ENCODE assay signal across 2 cellular contexts in the genomic region with DNA sequence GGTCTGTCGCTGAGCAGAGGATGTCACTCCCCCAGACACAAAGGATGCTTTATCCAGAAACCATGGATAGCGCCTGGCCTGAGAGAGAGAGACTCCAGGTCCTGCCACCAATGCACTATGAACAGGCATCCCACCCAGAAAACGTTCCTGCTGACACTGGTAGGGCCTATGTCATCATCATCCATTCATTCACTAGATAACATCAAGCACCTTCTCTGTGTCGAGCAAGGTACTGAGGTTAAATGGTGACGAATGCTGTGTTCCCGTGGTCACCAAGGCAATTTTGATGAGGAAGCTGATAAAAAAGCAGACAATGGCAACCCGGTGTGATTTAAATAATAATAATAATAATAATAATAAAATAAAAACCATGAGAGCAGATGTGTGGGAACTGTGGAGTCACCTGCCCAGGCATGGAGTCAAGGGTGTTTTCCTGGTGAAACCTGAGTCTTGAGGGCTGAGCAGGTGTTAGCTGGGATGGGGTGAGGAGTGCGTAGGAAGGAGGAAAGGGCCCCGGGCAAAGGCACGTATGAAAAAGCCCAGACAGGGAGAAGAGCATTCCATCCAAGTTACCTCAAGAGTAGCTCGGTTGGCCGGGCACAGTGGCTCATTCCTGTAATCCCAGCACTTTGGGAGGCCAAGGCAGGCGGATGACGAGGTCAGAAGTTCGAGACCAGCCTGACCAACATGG.
TF ChIP-seq lines count a peak whose summit lies in the region.

No MANE protein-coding gene starts in this region.

TF ChIP-seq in SK-N-SH, 30 proteins besides CTCF, POLR2A, EP300 and RAD21:
- peak; percentile 54; the same call in 1 of the 2 replicates for TF ChIP-seq REST (IDR thresholded peaks at IDR 0.05; ENCODE audit: low read depth, low read length)
- no peak for TF ChIP-seq RFX5 (IDR thresholded peaks at IDR 0.05; ENCODE audit: low read length)
- TF ChIP-seq USF1 (IDR thresholded peaks at IDR 0.05; ENCODE audit: borderline replicate concordance, low read depth) = no peak
- TF ChIP-seq FOXJ3 (CRISPR knock-in tag; IDR thresholded peaks at IDR 0.05) = no peak

TF ChIP-seq in SK-N-SH treated with all-trans-retinoic acid at 6 μM for 48 hours, 23 proteins besides CTCF, POLR2A, EP300 and RAD21 (continued from another document):
- TF ChIP-seq, protein P1, sequence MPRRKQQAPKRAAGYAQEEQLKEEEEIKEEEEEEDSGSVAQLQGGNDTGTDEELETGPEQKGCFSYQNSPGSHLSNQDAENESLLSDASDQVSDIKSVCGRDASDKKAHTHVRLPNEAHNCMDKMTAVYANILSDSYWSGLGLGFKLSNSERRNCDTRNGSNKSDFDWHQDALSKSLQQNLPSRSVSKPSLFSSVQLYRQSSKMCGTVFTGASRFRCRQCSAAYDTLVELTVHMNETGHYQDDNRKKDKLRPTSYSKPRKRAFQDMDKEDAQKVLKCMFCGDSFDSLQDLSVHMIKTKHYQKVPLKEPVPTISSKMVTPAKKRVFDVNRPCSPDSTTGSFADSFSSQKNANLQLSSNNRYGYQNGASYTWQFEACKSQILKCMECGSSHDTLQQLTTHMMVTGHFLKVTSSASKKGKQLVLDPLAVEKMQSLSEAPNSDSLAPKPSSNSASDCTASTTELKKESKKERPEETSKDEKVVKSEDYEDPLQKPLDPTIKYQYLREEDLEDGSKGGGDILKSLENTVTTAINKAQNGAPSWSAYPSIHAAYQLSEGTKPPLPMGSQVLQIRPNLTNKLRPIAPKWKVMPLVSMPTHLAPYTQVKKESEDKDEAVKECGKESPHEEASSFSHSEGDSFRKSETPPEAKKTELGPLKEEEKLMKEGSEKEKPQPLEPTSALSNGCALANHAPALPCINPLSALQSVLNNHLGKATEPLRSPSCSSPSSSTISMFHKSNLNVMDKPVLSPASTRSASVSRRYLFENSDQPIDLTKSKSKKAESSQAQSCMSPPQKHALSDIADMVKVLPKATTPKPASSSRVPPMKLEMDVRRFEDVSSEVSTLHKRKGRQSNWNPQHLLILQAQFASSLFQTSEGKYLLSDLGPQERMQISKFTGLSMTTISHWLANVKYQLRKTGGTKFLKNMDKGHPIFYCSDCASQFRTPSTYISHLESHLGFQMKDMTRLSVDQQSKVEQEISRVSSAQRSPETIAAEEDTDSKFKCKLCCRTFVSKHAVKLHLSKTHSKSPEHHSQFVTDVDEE (CRISPR knock-in tag; IDR thresholded peaks at IDR 0.05) = no peak
- TF ChIP-seq, protein P2, sequence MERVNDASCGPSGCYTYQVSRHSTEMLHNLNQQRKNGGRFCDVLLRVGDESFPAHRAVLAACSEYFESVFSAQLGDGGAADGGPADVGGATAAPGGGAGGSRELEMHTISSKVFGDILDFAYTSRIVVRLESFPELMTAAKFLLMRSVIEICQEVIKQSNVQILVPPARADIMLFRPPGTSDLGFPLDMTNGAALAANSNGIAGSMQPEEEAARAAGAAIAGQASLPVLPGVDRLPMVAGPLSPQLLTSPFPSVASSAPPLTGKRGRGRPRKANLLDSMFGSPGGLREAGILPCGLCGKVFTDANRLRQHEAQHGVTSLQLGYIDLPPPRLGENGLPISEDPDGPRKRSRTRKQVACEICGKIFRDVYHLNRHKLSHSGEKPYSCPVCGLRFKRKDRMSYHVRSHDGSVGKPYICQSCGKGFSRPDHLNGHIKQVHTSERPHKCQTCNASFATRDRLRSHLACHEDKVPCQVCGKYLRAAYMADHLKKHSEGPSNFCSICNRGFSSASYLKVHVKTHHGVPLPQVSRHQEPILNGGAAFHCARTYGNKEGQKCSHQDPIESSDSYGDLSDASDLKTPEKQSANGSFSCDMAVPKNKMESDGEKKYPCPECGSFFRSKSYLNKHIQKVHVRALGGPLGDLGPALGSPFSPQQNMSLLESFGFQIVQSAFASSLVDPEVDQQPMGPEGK (CRISPR knock-in tag; IDR thresholded peaks at IDR 0.05; ENCODE audit: borderline replicate concordance) = no peak
- TF ChIP-seq GLIS3 (CRISPR knock-in tag; IDR thresholded peaks at IDR 0.05) = no peak
- TF ChIP-seq ZC3H10 (CRISPR knock-in tag; IDR thresholded peaks at IDR 0.05) = no peak
- no peak for TF ChIP-seq ESRRG (CRISPR knock-in tag; IDR thresholded peaks at IDR 0.05)
- TF ChIP-seq, protein P3, sequence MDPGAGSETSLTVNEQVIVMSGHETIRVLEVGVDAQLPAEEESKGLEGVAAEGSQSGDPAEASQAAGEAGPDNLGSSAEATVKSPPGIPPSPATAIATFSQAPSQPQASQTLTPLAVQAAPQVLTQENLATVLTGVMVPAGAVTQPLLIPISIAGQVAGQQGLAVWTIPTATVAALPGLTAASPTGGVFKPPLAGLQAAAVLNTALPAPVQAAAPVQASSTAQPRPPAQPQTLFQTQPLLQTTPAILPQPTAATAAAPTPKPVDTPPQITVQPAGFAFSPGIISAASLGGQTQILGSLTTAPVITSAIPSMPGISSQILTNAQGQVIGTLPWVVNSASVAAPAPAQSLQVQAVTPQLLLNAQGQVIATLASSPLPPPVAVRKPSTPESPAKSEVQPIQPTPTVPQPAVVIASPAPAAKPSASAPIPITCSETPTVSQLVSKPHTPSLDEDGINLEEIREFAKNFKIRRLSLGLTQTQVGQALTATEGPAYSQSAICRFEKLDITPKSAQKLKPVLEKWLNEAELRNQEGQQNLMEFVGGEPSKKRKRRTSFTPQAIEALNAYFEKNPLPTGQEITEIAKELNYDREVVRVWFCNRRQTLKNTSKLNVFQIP (CRISPR knock-in tag; IDR thresholded peaks at IDR 0.05; ENCODE audit: borderline replicate concordance, low read depth) = no peak
- no peak for TF ChIP-seq PPARA (CRISPR knock-in tag; IDR thresholded peaks at IDR 0.05; ENCODE audit: borderline replicate concordance)
- TF ChIP-seq ZFP30 (CRISPR knock-in tag; IDR thresholded peaks at IDR 0.05) = no peak
- no peak for TF ChIP-seq TOX (CRISPR knock-in tag; IDR thresholded peaks at IDR 0.05; ENCODE audit: borderline replicate concordance)
- no peak for TF ChIP-seq TCF4 (CRISPR knock-in tag; IDR thresholded peaks at IDR 0.05; ENCODE audit: borderline replicate concordance)
- TF ChIP-seq CSDC2 (CRISPR knock-in tag; IDR thresholded peaks at IDR 0.05) = no peak
- TF ChIP-seq ISL1 (CRISPR knock-in tag; IDR thresholded peaks at IDR 0.05) = no peak
- no peak for TF ChIP-seq OSR1 (CRISPR knock-in tag; IDR thresholded peaks at IDR 0.05)
- TF ChIP-seq ZFP3 (CRISPR knock-in tag; IDR thresholded peaks at IDR 0.05) = no peak
- no peak for TF ChIP-seq CSRNP3 (CRISPR knock-in tag; IDR thresholded peaks at IDR 0.05)
